Comparison of ENCODE assay signal across 20 cellular contexts in the genomic region with DNA sequence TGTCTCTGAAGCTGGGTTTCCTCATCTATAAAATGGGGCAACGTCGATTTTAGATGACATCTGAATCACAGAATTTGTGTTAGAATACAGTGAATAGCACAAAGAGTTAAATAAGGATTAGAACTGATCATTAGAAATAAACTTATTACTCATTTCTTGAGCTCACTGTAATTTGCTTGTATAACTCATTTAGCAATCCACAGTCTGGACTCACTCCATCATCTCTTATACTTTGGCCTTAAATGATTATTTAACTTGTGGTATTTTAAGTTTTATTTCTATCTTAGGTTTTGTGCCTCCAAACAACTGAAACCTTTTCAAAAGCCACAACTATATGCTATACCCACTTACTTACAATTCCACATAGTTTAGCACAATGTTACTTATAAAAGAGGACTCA.
"Had no signal": no experiment of that assay in that cellular context is flagged by ENCODE, and none has a peak within 500 bp of the region (broad histone marks: within the 10 kb centered on the region; RNA-seq: fewer than 3 reads in every experiment).

No MANE protein-coding gene starts in this region.

- H2AFZ ChIP-seq: neural progenitor cell had no signal

- H3K27ac Mint-ChIP-seq: natural killer cell treated with Interleukin-12 subunit alpha and Interleukin-12 subunit beta and Interleukin-15 and Interleukin-18, amount 100 ng/mL, for 72 hours; neural progenitor cell; progenitor cell of endocrine pancreas; type B pancreatic cell had no signal

- H3K9ac ChIP-seq: neural progenitor cell had no signal

- FAIRE-seq: pancreas, small intestine, urothelium cell line had no signal

- ATAC-seq: gastrocnemius medialis; heart right ventricle; natural killer cell treated with Interleukin-12 subunit alpha and Interleukin-12 subunit beta and Interleukin-15 and Interleukin-18, amount 100 ng/mL, for 72 hours; pancreas; right cardiac atrium had no signal

- H3K9me3 ChIP-seq: esophagus squamous epithelium, gastrocnemius medialis, heart right ventricle, pancreas, suprapubic skin, thyroid gland had no signal

- H3K9me3 Mint-ChIP-seq: natural killer cell treated with Interleukin-12 subunit alpha and Interleukin-12 subunit beta and Interleukin-15 and Interleukin-18, amount 100 ng/mL, for 72 hours; neural progenitor cell; type B pancreatic cell had no signal

- H3K4me3 Mint-ChIP-seq: natural killer cell treated with Interleukin-12 subunit alpha and Interleukin-12 subunit beta and Interleukin-15 and Interleukin-18, amount 100 ng/mL, for 72 hours; neural progenitor cell; type B pancreatic cell had no signal

- DNase-seq: effector memory CD4-positive, alpha-beta T cell; esophagus squamous epithelium; gastrocnemius medialis; heart right ventricle; hypothalamus; kidney glomerular epithelial cell; nucleus accumbens; pancreas; right cardiac atrium; small intestine; stimulated activated CD4-positive, alpha-beta T cell treated with anti-CD3 and anti-CD28 coated beads, Interleukin-12 subunit alpha, Interleukin-12 subunit beta, amount 100 ng/mL, for 4 hours; stimulated activated naive CD4-positive, alpha-beta T cell; thyroid gland had no signal

- H3K27me3 ChIP-seq: esophagus squamous epithelium, gastrocnemius medialis, heart right ventricle, neural progenitor cell, pancreas, suprapubic skin, thyroid gland had no signal

- H3K4me1 Mint-ChIP-seq: neural progenitor cell had no signal

- H3K4me2 ChIP-seq: neural progenitor cell had no signal

- H3K27me3 Mint-ChIP-seq: progenitor cell of endocrine pancreas, type B pancreatic cell had no signal

- H3K4me1 ChIP-seq: esophagus squamous epithelium, neural progenitor cell, pancreas, thyroid gland had no signal

- H3K4me3 ChIP-seq: esophagus squamous epithelium, gastrocnemius medialis, heart right ventricle, neural progenitor cell, pancreas, suprapubic skin, thyroid gland had no signal

- H3K27ac ChIP-seq: epithelial cell of prostate, esophagus squamous epithelium, gastrocnemius medialis, heart right ventricle, neural progenitor cell, pancreas, suprapubic skin, thyroid gland had no signal

- H3K36me3 ChIP-seq: esophagus squamous epithelium, gastrocnemius medialis, neural progenitor cell, pancreas, suprapubic skin, thyroid gland had no signal

- H3K36me3 Mint-ChIP-seq: natural killer cell treated with Interleukin-12 subunit alpha and Interleukin-12 subunit beta and Interleukin-15 and Interleukin-18, amount 100 ng/mL, for 72 hours had no signal
